Comparison of ENCODE assay signal across 8 cellular contexts in the genomic region with DNA sequence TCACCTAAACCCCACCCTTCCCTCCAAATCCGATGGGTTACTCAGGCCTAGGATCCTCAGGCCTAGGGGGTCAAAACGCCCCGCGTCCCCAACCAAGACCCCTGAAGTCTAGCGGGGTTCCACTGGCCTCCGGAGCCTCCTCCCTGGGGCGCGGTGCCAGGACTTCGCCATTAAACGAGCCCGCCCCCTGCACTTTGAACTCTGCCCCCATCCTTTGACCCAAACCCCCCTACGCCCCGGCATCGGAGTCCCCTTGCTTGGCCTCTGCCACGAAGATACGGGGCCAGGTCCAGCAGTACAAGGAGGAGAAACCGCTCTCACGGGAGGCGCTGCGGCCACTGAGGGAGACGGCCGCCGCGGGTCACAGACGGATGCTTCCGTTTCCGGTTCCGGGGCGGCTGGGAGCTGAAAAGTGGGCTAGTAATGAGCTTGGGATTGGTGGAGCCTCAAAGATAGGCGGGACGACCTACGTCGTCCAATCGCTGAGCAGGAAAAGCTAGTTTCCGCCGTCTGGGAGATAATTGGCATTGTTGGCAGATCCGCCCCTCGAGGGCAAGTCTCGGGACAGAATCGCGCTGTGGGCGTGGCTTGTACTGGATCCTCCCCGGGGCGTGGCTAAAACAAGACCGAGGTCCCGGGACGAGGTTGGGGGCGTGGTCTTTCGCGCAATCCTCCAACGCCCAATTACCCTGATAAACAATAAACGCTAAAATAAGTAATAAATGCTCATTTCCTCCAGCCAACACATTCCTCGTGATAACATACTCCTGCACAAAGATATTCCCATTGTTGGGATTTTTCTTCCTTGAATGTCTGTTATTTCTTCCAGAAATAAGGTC. TPM values are rescaled to one million over a fixed set of nuclear protein-coding genes. Genes with fewer than 3 reads are reported as not detected.
DNase-seq lines count a peak whose midpoint lies in the region; ATAC-seq lines count a peak whose summit lies in the region.

No MANE protein-coding gene starts in this region.

- no peaks in the 10 kb centered on the region for H3K9me3 Mint-ChIP-seq in IgD-negative memory B cell

- H3K27ac ChIP-seq in epithelial cell of prostate, result peak overlapping the region; percentile 82

- peaks cover 11 to 22% (median 13%) of the 10 kb centered on the region in 3 donors for H3K4me1 Mint-ChIP-seq in IgD-negative memory B cell

- H3K27me3 ChIP-seq in mononuclear cell (ENCODE audit: insufficient read depth, low read length), result no peaks in the 10 kb centered on the region

- DNase-seq in DMS153 (lab: John Stamatoyannopoulos, UW) (peak; percentile 99), OCI-M2 (lab: John Stamatoyannopoulos, UW; ENCODE audit: unreplicated experiment) (peak; percentile 88), epithelial cell of prostate (ENCODE audit: low read depth, low spot score) (peak; percentile 96)
- peak; percentile 100 for DNase-seq in activated T-cell treated with anti-CD3 and anti-CD28 coated beads, Interleukin-2, amount 50 U/mL, for 1 hour
- DNase-seq in stimulated activated CD8-positive, alpha-beta memory T cell treated with anti-CD3 and anti-CD28 coated beads, Interleukin-2, amount 100 ng/mL, for 48 hours (ENCODE audit: low read depth in 2 of 2), result peak; percentile 99 to 100

- peaks cover 2% of the 10 kb centered on the region for H3K36me3 Mint-ChIP-seq in IgD-negative memory B cell

- H3K27ac Mint-ChIP-seq in IgD-negative memory B cell, result peak overlapping the region; percentile 89 to 99 (median 99)

- no peaks in the 10 kb centered on the region for H3K27me3 Mint-ChIP-seq in IgD-negative memory B cell

- H3K9me3 ChIP-seq in mononuclear cell (ENCODE audit: low read depth, low read length), result no peaks in the 10 kb centered on the region

- peak overlapping the region; percentile 68 for H3K4me3 ChIP-seq in mononuclear cell (ENCODE audit: low read length)

- H3K4me3 Mint-ChIP-seq in IgD-negative memory B cell, result peak overlapping the region; percentile 88 to 99 (median 98)

- ATAC-seq in GM21576 (IDR thresholded peaks at IDR 0.05; ENCODE audit: unreplicated experiment), result peak; percentile 96

- peaks cover 13% of the 10 kb centered on the region for H3K4me1 ChIP-seq in mononuclear cell (ENCODE audit: insufficient read depth, low read length)

RNA-seq across cellular contexts. Expression of a gene that starts 5.7 kb away (rescaled TPM):
- 1.7 TPM for polyA plus RNA-seq in IgD-negative memory B cell
- total RNA-seq in mononuclear cell, result 1.4 TPM

RNA-seq across cellular contexts. Expression of a gene that starts 26.9 kb away (rescaled TPM):
- polyA plus RNA-seq in IgD-negative memory B cell, result 0.16 TPM
- not detected for total RNA-seq in mononuclear cell

RNA-seq across cellular contexts. Expression of a gene that starts 49.8 kb away (rescaled TPM):
- 2.9 TPM for polyA plus RNA-seq in IgD-negative memory B cell
- total RNA-seq in mononuclear cell, result 1.0 TPM

Comparison
In these comparisons a context has a peak if more than half of its experiments do, and no peak if none do; other contexts are left out.
1. Peak in every context shown above with its lines: DNase-seq, ATAC-seq, H3K4me3 ChIP-seq and H3K27ac ChIP-seq.